Comparison of ENCODE assay signal across 14 cellular contexts in the genomic region with DNA sequence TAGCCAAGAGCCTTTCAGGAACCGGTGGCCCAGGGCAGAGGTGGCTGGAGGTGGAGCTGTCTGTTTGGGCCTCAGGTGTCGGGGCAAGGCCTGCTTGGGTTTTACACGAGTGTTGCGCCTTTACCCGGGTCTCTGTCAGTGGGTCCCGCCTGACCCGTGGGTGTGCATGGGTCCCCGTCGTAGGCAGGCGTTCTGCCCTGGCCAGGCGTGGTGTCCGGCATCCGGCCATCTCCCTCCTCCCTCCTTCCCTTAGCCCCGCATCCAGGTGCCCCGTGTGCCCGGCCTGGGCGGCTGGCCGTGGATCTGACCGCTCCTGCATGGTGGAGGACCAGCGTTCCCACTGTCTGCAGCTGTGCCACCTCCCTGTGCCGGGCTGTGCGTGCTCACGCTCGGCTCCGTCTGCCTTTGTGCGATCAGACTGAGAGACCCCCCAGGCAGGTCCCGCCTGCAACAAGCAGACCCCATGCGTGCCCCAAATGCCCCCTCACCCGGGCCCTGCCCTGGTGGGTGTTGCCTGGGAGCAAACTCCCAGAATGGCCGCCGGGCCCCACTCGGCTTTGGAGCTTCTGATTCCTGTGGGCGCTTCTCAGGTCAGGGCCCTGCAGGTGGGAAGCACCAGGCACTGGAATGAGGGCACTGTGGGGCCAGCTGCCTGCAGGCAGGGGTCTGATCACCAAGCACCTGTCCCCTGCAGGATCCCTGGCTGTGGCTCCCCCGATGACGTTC. TPM values are rescaled to one million over a fixed set of nuclear protein-coding genes. Genes with fewer than 3 reads are reported as not detected.
A peak's percentile ranks its signal among the peaks of the same experiment; 100 is the strongest.
DNase-seq lines count a peak whose midpoint lies in the region; ATAC-seq and TF ChIP-seq lines count a peak whose summit lies in the region.
"Had no signal": no experiment of that assay in that cellular context is flagged by ENCODE, and none has a peak within 500 bp of the region (broad histone marks: within the 10 kb centered on the region; RNA-seq: fewer than 3 reads in every experiment).

No MANE protein-coding gene starts in this region.

- H3K9me3 ChIP-seq in A673 (ENCODE audit: low read depth, low read length, poor library complexity, severe bottlenecking) = no peaks in the 10 kb centered on the region

- H3K27ac ChIP-seq in A673 (ENCODE audit: low read depth, low read length, poor library complexity, severe bottlenecking) (peak overlapping the region; percentile 100), brain microvascular endothelial cell (peak overlapping the region; percentile 33)

- POLR2A ChIA-PET in A673 (lab: Charles Lee; ENCODE audit: low non-redundant PET) = interaction anchor here (0.5 to 0.7 kb wide), 2 partner anchors 9 to 22 kb away, joined by 9 to 10 read pairs; no protein-coding TSS in a partner anchor

- intact Hi-C loops in A673 (cut with micrococcal nuclease; ENCODE audit: unreplicated experiment) = loop anchor here (5.0 kb wide), 1 partner anchor 49 kb away; no protein-coding TSS in a partner anchor

- CTCF ChIA-PET in A673 (lab: Charles Lee) = no interaction called here

- H3K36me3 ChIP-seq in A673 (ENCODE audit: insufficient read depth, low read length, poor library complexity, severe bottlenecking) (no peaks in the 10 kb centered on the region), brain microvascular endothelial cell (replicated peaks) (no peaks in the 10 kb centered on the region)

- ATAC-seq in HG02759 (IDR thresholded peaks at IDR 0.05; ENCODE audit: unreplicated experiment) (no peak), HG02840 (IDR thresholded peaks at IDR 0.05; ENCODE audit: low FRiP score, unreplicated experiment) (no peak)

- TF ChIP-seq CTCF in A673 (conservative IDR thresholded peaks at IDR 0.05; ENCODE audit: low read depth, low read length) (no peak), GM13977 (IDR thresholded peaks at IDR 0.05; ENCODE audit: extremely low read depth, insufficient read depth, missing control alignments) (no peak), brain microvascular endothelial cell (IDR thresholded peaks at IDR 0.05; ENCODE audit: low read depth, low read length, missing control alignments) (no peak)

- H3K27me3 ChIP-seq in A673 (replicated peaks; ENCODE audit: insufficient read depth, low read depth, low read length, poor library complexity) (no peaks in the 10 kb centered on the region), brain microvascular endothelial cell (replicated peaks) (no peaks in the 10 kb centered on the region)

- DNase-seq in A673 (ENCODE audit: low spot score) (peak; percentile 81), GM13977 (ENCODE audit: low spot score) (peak; percentile 47), brain microvascular endothelial cell (no peak), mesenteric fat pad (ENCODE audit: low spot score) (peak; percentile 89), COR-L47 (lab: John Stamatoyannopoulos, UW) (no peak), UCSD-AML1 (lab: John Stamatoyannopoulos, UW; ENCODE audit: unreplicated experiment) (no peak)
- DNase-seq: DMS 273 treated with DMSO at 0.1 percent for 48 hours, NCI-H1694, NCI-H510A treated with DMSO at 0.1 percent for 48 hours had no signal

- H3K4me3 ChIP-seq in A673 (ENCODE audit: low read depth, low read length, poor library complexity, severe bottlenecking) = no peak overlapping the region
- no peak overlapping the region for H3K4me3 ChIP-seq in brain microvascular endothelial cell (ENCODE audit: low read depth, low read length)

- in situ Hi-C loops in GM13977 (cut with MboI; ENCODE audit: low pct_unique_long_range_greater_than_20kb, low sequenced_read_pairs, unreplicated experiment) (no loop called here), brain microvascular endothelial cell (cut with HindIII; ENCODE audit: low pct_ligation_motif_present, low sequenced_read_pairs) (no loop called here)

- BruUV-seq in A673 (replicated peaks; lab: Mats Ljungman, UMichigan) = TSS peak; percentile 23

- peaks cover 81% of the 10 kb centered on the region for H3K4me1 ChIP-seq in A673 (ENCODE audit: insufficient read depth, low read length, poor library complexity, severe bottlenecking)

RNA-seq across cellular contexts. Expression of a gene that starts 4.2 kb away (rescaled TPM):
- total RNA-seq in A673 (2021) (38.5 and 48.4 TPM in 2 replicates), mesenteric fat pad (1.1 TPM)
- total RNA-seq: fibroblast of lung had no signal

RNA-seq across cellular contexts. Expression of a gene that starts 36.6 kb away (rescaled TPM):
- total RNA-seq in A673 (2021) (5.0 and 5.3 TPM in 2 replicates), mesenteric fat pad (not detected)
- total RNA-seq: dermis microvascular lymphatic vessel endothelial cell had no signal

RNA-seq across cellular contexts. Expression of a gene that starts 45.5 kb away (rescaled TPM):
- total RNA-seq in A673 (2021) = 0.34 and 0.35 TPM in 2 replicates
- total RNA-seq in mesenteric fat pad = 0.42 TPM
- total RNA-seq: dermis microvascular lymphatic vessel endothelial cell, fibroblast of lung, mesothelial cell of epicardium had no signal

RNA-seq across cellular contexts. Expression of a gene that starts 56.3 kb away (rescaled TPM):
- total RNA-seq in A673 (2021) (0.20 TPM in 1 of 2 replicates, not detected in the other), mesenteric fat pad (not detected)
- total RNA-seq: dermis microvascular lymphatic vessel endothelial cell, fibroblast of lung, mesothelial cell of epicardium had no signal

Comparison
In these comparisons a context has a peak if more than half of its experiments do, and no peak if none do; other contexts are left out.
1. DNase-seq: peak in A673 (single experiment), GM13977 (single experiment) and mesenteric fat pad (single experiment); none in brain microvascular endothelial cell (single experiment), COR-L47 (single experiment) and UCSD-AML1 (single experiment).
2. RNA of a gene that starts 4.2 kb away (total RNA-seq): 38.5 to 48.4 TPM in A673; 1.1 TPM in mesenteric fat pad (single experiment); every median in the first group is over 10 times any median in the second.